ENCODE assay signal across 1 cellular context in the genomic region with DNA sequence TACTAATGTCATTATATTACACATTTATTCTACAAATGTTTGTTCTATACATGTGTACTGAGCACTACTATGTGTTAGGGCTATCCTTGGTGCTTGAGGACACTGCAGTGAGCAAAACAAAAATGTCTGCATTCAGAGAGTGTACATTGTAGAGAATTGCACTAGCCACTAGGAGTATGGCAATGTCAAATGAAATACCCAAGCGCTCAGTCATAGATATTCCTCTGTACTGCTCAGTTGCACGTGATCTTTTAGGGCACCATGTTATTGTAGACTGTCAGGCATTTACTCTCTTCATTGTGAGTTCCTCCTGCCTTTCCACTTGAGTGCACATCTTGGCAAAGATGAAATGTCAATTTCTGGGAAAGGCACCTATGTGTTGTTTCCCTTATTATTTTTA.
TF ChIP-seq lines count a peak whose summit lies in the region.

No MANE protein-coding gene starts in this region.

TF ChIP-seq in IMR-90, 13 proteins besides CTCF, POLR2A, EP300 and RAD21:
- no peak for TF ChIP-seq NFE2L2 (IDR thresholded peaks at IDR 0.05; ENCODE audit: low read depth, low read length)
- no peak for TF ChIP-seq FOS (IDR thresholded peaks at IDR 0.05; ENCODE audit: low read depth, low read length)
